Comparison of ENCODE assay signal across 26 cellular contexts in the genomic region with DNA sequence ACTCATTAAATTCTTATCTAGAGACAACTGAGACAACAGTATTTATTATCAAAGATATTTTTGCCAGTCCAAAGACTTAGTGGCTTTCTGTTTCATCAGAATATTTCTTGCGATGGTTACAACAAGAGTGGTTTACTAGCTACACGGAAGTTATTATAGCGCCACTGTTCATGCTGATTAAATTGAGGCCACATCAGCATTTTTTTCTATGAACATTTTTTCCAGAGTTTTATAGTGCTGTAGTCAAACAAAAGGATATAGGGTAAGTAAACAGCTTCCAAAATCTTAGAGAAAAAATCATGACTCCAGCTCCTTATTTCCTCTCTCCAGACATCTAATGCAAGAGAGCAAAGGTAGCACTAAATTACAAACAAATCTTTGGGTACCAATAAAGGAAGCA.
"Had no signal": no experiment of that assay in that cellular context is flagged by ENCODE, and none has a peak within 500 bp of the region (broad histone marks: within the 10 kb centered on the region; RNA-seq: fewer than 3 reads in every experiment).

No MANE protein-coding gene starts in this region.

- H3K9me3 Mint-ChIP-seq: endodermal cell had no signal

- H3K4me3 Mint-ChIP-seq: dendritic cell treated with granulocyte-macrophage colony-stimulating factor and Interleukin-4, amounts not matched to agents 40 ng/mL and 50 ng/mL, for 4 days; effector memory CD8-positive, alpha-beta T cell; endodermal cell had no signal

- DNase-seq: colonic mucosa; cortex of kidney; dermis blood vessel endothelial cell; dorsolateral prefrontal cortex; effector CD4-positive, alpha-beta T cell; effector CD8-positive, alpha-beta T cell; effector memory CD4-positive, alpha-beta T cell; effector memory CD8-positive, alpha-beta T cell; endodermal cell; erythroblast; esophagus squamous epithelium; foreskin fibroblast; foreskin keratinocyte; foreskin melanocyte; gastrocnemius medialis; glutamatergic neuron; head of caudate nucleus; heart left ventricle; heart right ventricle had no signal

- H3K27ac ChIP-seq: colonic mucosa, coronary artery, dorsolateral prefrontal cortex, epithelial cell of prostate, esophagus muscularis mucosa, esophagus squamous epithelium, foreskin keratinocyte, gastrocnemius medialis, gastroesophageal sphincter, heart left ventricle, heart right ventricle, hepatocyte had no signal

- H3K27ac Mint-ChIP-seq: dendritic cell treated with granulocyte-macrophage colony-stimulating factor and Interleukin-4, amounts not matched to agents 40 ng/mL and 50 ng/mL, for 4 days; effector memory CD8-positive, alpha-beta T cell; endodermal cell had no signal

- ATAC-seq: effector memory CD8-positive, alpha-beta T cell; esophagus mucosa; foreskin keratinocyte; gastrocnemius medialis; gastroesophageal sphincter; heart left ventricle; heart right ventricle had no signal

- H3K4me3 ChIP-seq: colonic mucosa, coronary artery, dorsolateral prefrontal cortex, esophagus muscularis mucosa, esophagus squamous epithelium, gastrocnemius medialis, gastroesophageal sphincter, heart left ventricle, heart right ventricle, hepatocyte had no signal

- H3K27me3 Mint-ChIP-seq: dendritic cell treated with granulocyte-macrophage colony-stimulating factor and Interleukin-4, amounts not matched to agents 40 ng/mL and 50 ng/mL, for 4 days; effector memory CD8-positive, alpha-beta T cell had no signal

- H3K4me1 Mint-ChIP-seq: endodermal cell had no signal

- H3K9me3 ChIP-seq: colonic mucosa, esophagus muscularis mucosa, esophagus squamous epithelium, gastrocnemius medialis, gastroesophageal sphincter, heart left ventricle had no signal

- H3K36me3 ChIP-seq: colonic mucosa, esophagus muscularis mucosa, esophagus squamous epithelium, gastrocnemius medialis, gastroesophageal sphincter, heart left ventricle, heart right ventricle had no signal
